Comparison of ENCODE assay signal across 1 cellular context in the genomic region with DNA sequence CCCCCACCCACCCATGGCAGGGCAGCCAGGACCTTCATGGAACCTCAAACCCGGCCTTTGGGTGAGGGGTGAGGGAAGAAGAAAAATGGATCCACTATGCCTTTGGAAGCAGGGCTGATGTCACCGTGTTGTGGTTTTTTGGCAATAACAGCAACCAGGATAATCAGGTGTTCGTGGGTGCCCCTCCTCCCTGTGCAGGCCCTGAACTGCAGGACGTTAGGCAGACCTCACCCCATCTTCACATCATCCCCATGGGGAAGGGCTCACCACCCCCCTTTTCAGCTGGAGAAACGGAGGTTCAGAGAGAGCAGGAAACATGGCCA.
TF ChIP-seq lines count a peak whose summit lies in the region.

No MANE protein-coding gene starts in this region.

TF ChIP-seq in IMR-90, 13 proteins besides CTCF, POLR2A, EP300 and RAD21:
- no peak for TF ChIP-seq CEBPB (IDR thresholded peaks at IDR 0.05; ENCODE audit: low read depth, low read length)
TF ChIP-seq in IMR-90: peak in this region for 0.
